Comparison of ENCODE assay signal across 8 cellular contexts in the genomic region with DNA sequence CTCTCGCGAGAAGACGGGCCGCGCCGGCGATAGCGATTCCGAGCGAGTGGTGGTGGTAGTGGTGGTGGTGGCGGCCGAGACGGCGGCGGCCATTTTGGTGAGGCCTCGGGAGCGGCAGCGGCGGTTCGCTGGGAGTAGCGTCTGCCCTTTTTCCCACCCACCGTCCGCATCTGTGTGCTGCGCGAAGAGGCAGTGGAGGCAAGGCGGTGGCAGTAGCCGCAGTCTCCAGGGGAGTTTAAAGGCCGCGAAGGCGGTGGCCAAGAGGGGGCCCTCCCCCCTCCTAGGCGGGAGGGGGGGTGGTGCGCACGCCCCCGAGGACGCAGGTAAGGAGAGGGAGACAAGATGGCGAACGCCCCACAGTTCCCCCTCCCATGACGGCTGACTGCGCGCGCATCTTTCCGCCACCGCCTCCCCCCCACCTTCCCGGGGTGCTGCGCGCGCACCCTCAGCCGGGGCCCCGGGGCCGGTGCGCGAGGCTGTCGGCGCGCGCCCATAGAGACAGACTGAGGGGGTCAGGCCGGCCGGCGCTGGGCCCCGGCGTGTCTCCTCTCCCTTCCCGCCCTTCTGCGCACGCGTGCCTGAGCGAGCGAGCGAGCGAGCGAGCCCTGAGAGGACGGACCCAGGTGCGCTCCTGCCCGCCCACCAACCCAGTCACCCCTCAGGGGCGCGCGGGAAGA. TPM values are rescaled to one million over a fixed set of nuclear protein-coding genes. Genes with fewer than 3 reads are reported as not detected.
DNase-seq lines count a peak whose midpoint lies in the region; TF ChIP-seq lines count a peak whose summit lies in the region.

No MANE protein-coding gene starts in this region.

- H3K27me3 Mint-ChIP-seq in nephron (ENCODE audit: low read depth), result no peaks in the 10 kb centered on the region

- peaks cover 4% of the 10 kb centered on the region for H3F3A ChIP-seq in Loucy (ENCODE audit: low read depth)

- peaks cover 46% of the 10 kb centered on the region for H3K79me2 ChIP-seq in Loucy (ENCODE audit: insufficient read depth, low read length)

- TF ChIP-seq CTCF in Loucy (conservative IDR thresholded peaks at IDR 0.05; ENCODE audit: low read length), result no peak
- TF ChIP-seq CTCF in RWPE1 (conservative IDR thresholded peaks at IDR 0.05; ENCODE audit: low read depth), result no peak
- TF ChIP-seq CTCF in fibroblast of pulmonary artery (IDR thresholded peaks at IDR 0.05; ENCODE audit: low read length, missing control alignments), result no peak
- TF ChIP-seq CTCF in nephron (IDR thresholded peaks at IDR 0.05; ENCODE audit: unreplicated experiment in 3 of 3), result no peak

- H3K9me3 ChIP-seq in ES-I3 (ENCODE audit: control insufficient read depth, insufficient read depth, low read length) (no peaks in the 10 kb centered on the region), Loucy (ENCODE audit: insufficient read depth, low read depth, low read length) (no peaks in the 10 kb centered on the region)

- peak overlapping the region; percentile 96 to 100 (median 99) for H3K4me3 Mint-ChIP-seq in nephron

- peaks cover 22% of the 10 kb centered on the region for H3K36me3 Mint-ChIP-seq in nephron (ENCODE audit: low read depth)

- no peaks in the 10 kb centered on the region for H3K9me3 Mint-ChIP-seq in nephron

- peak overlapping the region; percentile 94 for H3K9ac ChIP-seq in ES-I3 (ENCODE audit: low read depth, low read length)
- peak overlapping the region; percentile 100 for H3K9ac ChIP-seq in Loucy (ENCODE audit: low read depth, low read length, poor library complexity, severe bottlenecking)

- H3K36me3 ChIP-seq in ES-I3 (ENCODE audit: insufficient read depth, low read length), result peaks cover 4% of the 10 kb centered on the region
- peaks cover 11% of the 10 kb centered on the region for H3K36me3 ChIP-seq in H7 (replicated peaks; ENCODE audit: control insufficient read depth, insufficient read depth, low read length)
- peaks cover 25% of the 10 kb centered on the region; the same call in 1 of the 2 replicates for H3K36me3 ChIP-seq in Loucy (ENCODE audit: insufficient read depth, low read length)

- no peaks in the 10 kb centered on the region for H3K9me2 ChIP-seq in Loucy (replicated peaks; ENCODE audit: low read depth, low read length)

- H3K4me2 ChIP-seq in Loucy (ENCODE audit: low read depth, low read length, poor library complexity, severe bottlenecking), result peak overlapping the region; percentile 98

- CTCF ChIA-PET in RWPE1 (lab: Yijun Ruan, JAX), result no interaction called here

- H3K27ac ChIP-seq in RWPE1, result peak overlapping the region; percentile 97

- POLR2A ChIA-PET in RWPE1 (lab: Yijun Ruan, JAX; ENCODE audit: low non-redundant PET), result no interaction called here

- H4K20me1 ChIP-seq in Loucy (ENCODE audit: insufficient read depth, low read length, poor library complexity, severe bottlenecking), result peaks cover 28% of the 10 kb centered on the region

- DNase-seq in H7 (peak; percentile 100), RWPE1 (ENCODE audit: low spot score) (peak; percentile 99), fibroblast of pulmonary artery (ENCODE audit: low read depth) (peak; percentile 98)
- peak; percentile 99 for DNase-seq in activated T-helper 9 cell treated with anti-CD3 and anti-CD28 coated beads, Interleukin-2, amount 50 U/mL, for 16 hours (ENCODE audit: low read depth)
- DNase-seq in stimulated activated naive CD4-positive, alpha-beta T cell treated with Interleukin-2 at 50 U/mL for 16 hours (lab: John Stamatoyannopoulos, UW), result peak; percentile 98

- H3K4me3 ChIP-seq in H7 (ENCODE audit: insufficient read depth, low read depth, low read length), result peak overlapping the region; percentile 98
- H3K4me3 ChIP-seq in Loucy (ENCODE audit: low read length, poor library complexity, severe bottlenecking), result peak overlapping the region; percentile 93
- H3K4me3 ChIP-seq in fibroblast of pulmonary artery (replicated peaks; ENCODE audit: low read depth, low read length), result peak overlapping the region; percentile 95

- H3K4me1 ChIP-seq in ES-I3 (ENCODE audit: insufficient read depth, low read length) (no peaks in the 10 kb centered on the region), Loucy (ENCODE audit: insufficient read depth, low read length, poor library complexity, severe bottlenecking) (peaks cover 31% of the 10 kb centered on the region)

- peaks cover 16% of the 10 kb centered on the region for H3K4me1 Mint-ChIP-seq in nephron

- H2AFZ ChIP-seq in Loucy (ENCODE audit: low read length), result peak overlapping the region; percentile 84

- H3K27ac Mint-ChIP-seq in nephron, result peak overlapping the region; percentile 100

- peaks cover 36% of the 10 kb centered on the region for H3K27me3 ChIP-seq in H7 (ENCODE audit: control insufficient read depth, insufficient read depth, low read length)
- H3K27me3 ChIP-seq in Loucy (ENCODE audit: insufficient read depth, low read length, poor library complexity, severe bottlenecking), result peaks cover 4% of the 10 kb centered on the region

RNA-seq across cellular contexts. Expression of a gene that starts 0.7 kb away (rescaled TPM):
- 7.4 and 12.1 TPM in 2 replicates for total RNA-seq in H7 (2014; rRNA removed; shearing (Covaris generic))

RNA-seq across cellular contexts. Expression of a gene that starts 40.0 kb away (rescaled TPM):
- 11.5 and 13.4 TPM in 2 replicates for total RNA-seq in H7 (2014; rRNA removed; shearing (Covaris generic))

RNA-seq across cellular contexts. Expression of a gene that starts 47.5 kb away (rescaled TPM):
- 4.7 and 4.8 TPM in 2 replicates for total RNA-seq in H7 (2014; rRNA removed; shearing (Covaris generic))

RNA-seq across cellular contexts. Expression of a gene that starts 49.9 kb away (rescaled TPM):
- total RNA-seq in H7 (2014; rRNA removed; shearing (Covaris generic)), result 27.0 and 32.0 TPM in 2 replicates

Comparison
In these comparisons a context has a peak if more than half of its experiments do, and no peak if none do; other contexts are left out.
1. Peak in every context shown above with its lines: DNase-seq, H3K4me3 ChIP-seq and H3K27ac ChIP-seq.